8 cellular contexts compared by ENCODE assay signal in the genomic region with DNA sequence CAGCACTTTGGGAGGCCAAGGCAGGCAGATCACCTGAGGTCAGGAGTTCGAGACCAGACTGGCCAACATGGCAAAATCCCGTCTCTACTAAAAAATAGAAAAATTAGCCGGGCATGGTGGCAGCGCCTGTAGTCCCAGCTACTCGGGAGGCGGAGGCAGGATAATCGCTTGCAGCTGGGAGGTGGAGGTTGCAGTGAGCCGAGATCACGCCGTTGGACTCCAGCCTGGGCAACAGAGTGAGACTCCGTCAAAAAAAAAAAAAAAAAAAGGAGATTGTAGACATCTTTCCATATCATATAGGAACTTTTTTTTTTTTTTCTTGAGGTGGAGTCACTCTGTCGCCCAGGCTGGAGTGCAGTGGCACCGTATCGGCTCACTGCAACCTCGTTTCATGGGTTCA. TPM values are rescaled to one million over a fixed set of nuclear protein-coding genes. Genes with fewer than 3 reads are reported as not detected.
A peak's percentile ranks its signal among the peaks of the same experiment; 100 is the strongest.
DNase-seq lines count a peak whose midpoint lies in the region; ATAC-seq, FAIRE-seq and TF ChIP-seq lines count a peak whose summit lies in the region.
"Not testable (repeated sequence)": the region's sequence is repeated elsewhere in the genome, so short reads cannot be mapped to it uniquely, and the experiment has no call there.

No MANE protein-coding gene starts in this region.

- 37 to 39% methylated on average over 14 to 15 of the region's 15 CpGs for WGBS in GM23248 (ENCODE audit: low coverage in 1 of 2, low lambda C conversion rate in 2 of 2, missing lambda C conversion rate in 2 of 2), 2 experiments

- not testable (repeated sequence) for ATAC-seq in mucosa of descending colon

- not testable (repeated sequence) for TF ChIP-seq CTCF in A673 (conservative IDR thresholded peaks at IDR 0.05; ENCODE audit: low read depth, low read length); PC-9 (conservative IDR thresholded peaks at IDR 0.05); bronchial epithelial cell (IDR thresholded peaks at IDR 0.05; ENCODE audit: insufficient read depth, low read length, severe bottlenecking); foreskin fibroblast (IDR thresholded peaks at IDR 0.05; ENCODE audit: low read depth, low read length); mucosa of descending colon (IDR thresholded peaks at IDR 0.05)

- H3K27ac Mint-ChIP-seq in activated T-cell treated with anti-CD3 and anti-CD28 coated beads, Interleukin-2, amount 50 U/mL, for 24 hours, result peak overlapping the region; percentile 97

- FAIRE-seq in bronchial epithelial cell (lab: Jason Lieb, UNC), result not testable (repeated sequence)

- peaks cover 47% of the 10 kb centered on the region for H3K36me3 Mint-ChIP-seq in activated T-cell treated with anti-CD3 and anti-CD28 coated beads, Interleukin-2, amount 50 U/mL, for 24 hours (ENCODE audit: low read depth)

- H3K27ac ChIP-seq in A673 (ENCODE audit: low read depth, low read length, poor library complexity, severe bottlenecking), result not testable (repeated sequence)
- H3K27ac ChIP-seq in GM23248, result peak overlapping the region; percentile 79
- peak overlapping the region; percentile 72; the same call in 1 of the 2 replicates for H3K27ac ChIP-seq in PC-9

- not testable (repeated sequence) for H4K20me1 ChIP-seq in GM23248 (ENCODE audit: insufficient read depth); PC-9 (ENCODE audit: insufficient read depth)

- H3K9ac ChIP-seq in GM23248, result peak overlapping the region; percentile 89

- H3K9me3 ChIP-seq in A673 (ENCODE audit: low read depth, low read length, poor library complexity, severe bottlenecking); GM23248 (ENCODE audit: low read depth); PC-9 (ENCODE audit: insufficient read depth, low read depth); mucosa of descending colon: not testable (repeated sequence)

- H3K4me3 ChIP-seq in A673 (ENCODE audit: low read depth, low read length, poor library complexity, severe bottlenecking) (peak overlapping the region; percentile 100), GM23248 (peak overlapping the region; percentile 85), PC-9 (peak overlapping the region; percentile 75), bronchial epithelial cell (ENCODE audit: low read depth, low read length) (peak overlapping the region; percentile 76), foreskin fibroblast (ENCODE audit: low read depth in 1 of 2, low read length in 2 of 2) (peak overlapping the region; percentile 85 to 86), skeletal muscle cell (ENCODE audit: low read depth, low read length) (peak overlapping the region; percentile 84)
- H3K4me3 ChIP-seq in mucosa of descending colon, result not testable (repeated sequence)

- not testable (repeated sequence) for H3K9me3 Mint-ChIP-seq in activated T-cell treated with anti-CD3 and anti-CD28 coated beads, Interleukin-2, amount 50 U/mL, for 24 hours

- H3K9me2 ChIP-seq in GM23248 (ENCODE audit: insufficient read depth); PC-9 (ENCODE audit: insufficient read depth): not testable (repeated sequence)

- not testable (repeated sequence) for H3K4me1 ChIP-seq in A673 (ENCODE audit: insufficient read depth, low read length, poor library complexity, severe bottlenecking); GM23248 (ENCODE audit: insufficient read depth)
- peaks cover 15% of the 10 kb centered on the region; the same call in 1 of the 2 replicates for H3K4me1 ChIP-seq in PC-9 (replicated peaks; ENCODE audit: insufficient read depth)
- H3K4me1 ChIP-seq in mucosa of descending colon (ENCODE audit: low read depth), result peaks cover 18% of the 10 kb centered on the region

- H3K36me3 ChIP-seq in A673 (ENCODE audit: insufficient read depth, low read length, poor library complexity, severe bottlenecking); GM23248 (ENCODE audit: low read depth); PC-9 (ENCODE audit: low read depth); bronchial epithelial cell (ENCODE audit: control insufficient read depth, insufficient read depth, low read length); mucosa of descending colon (ENCODE audit: low read depth): not testable (repeated sequence)

- H2AFZ ChIP-seq in GM23248, result not testable (repeated sequence)
- H2AFZ ChIP-seq in PC-9, result peak overlapping the region; percentile 98; the same call in 1 of the 2 replicates

- H3K4me2 ChIP-seq in GM23248 (ENCODE audit: unreplicated experiment) (peak overlapping the region; percentile 72), PC-9 (peak overlapping the region; percentile 97)

- POLR2A ChIA-PET in A673 (lab: Charles Lee; ENCODE audit: low non-redundant PET); PC-9 (lab: Charles Lee; ENCODE audit: unreplicated experiment): not testable (repeated sequence)

- not testable (repeated sequence) for H3K27me3 Mint-ChIP-seq in activated T-cell treated with anti-CD3 and anti-CD28 coated beads, Interleukin-2, amount 50 U/mL, for 24 hours

- BruUV-seq in A673 (replicated peaks; lab: Mats Ljungman, UMichigan); PC-9 (replicated peaks; lab: Mats Ljungman, UMichigan): not testable (repeated sequence)

- H3F3A ChIP-seq in GM23248 (ENCODE audit: insufficient read depth), result not testable (repeated sequence)
- peaks cover 23% of the 10 kb centered on the region for H3F3A ChIP-seq in PC-9 (ENCODE audit: insufficient read depth, low read depth)

- peak overlapping the region; percentile 93 for H3K4me3 Mint-ChIP-seq in activated T-cell treated with anti-CD3 and anti-CD28 coated beads, Interleukin-2, amount 50 U/mL, for 24 hours

- H3K4me1 Mint-ChIP-seq in activated T-cell treated with anti-CD3 and anti-CD28 coated beads, Interleukin-2, amount 50 U/mL, for 24 hours (ENCODE audit: low read depth), result peaks cover 27% of the 10 kb centered on the region

- DNase-seq in A673 (ENCODE audit: low spot score); GM23248; PC-9; activated T-cell treated with anti-CD3 and anti-CD28 coated beads, Interleukin-2, amount 50 U/mL, for 24 hours; bronchial epithelial cell (ENCODE audit: low read depth); foreskin fibroblast; skeletal muscle cell (ENCODE audit: low read depth): not testable (repeated sequence)
- DNase-seq in mucosa of descending colon, result peak in 2 of 3 donors; percentile 2 to 29

- not testable (repeated sequence) for H3K27me3 ChIP-seq in A673 (replicated peaks; ENCODE audit: insufficient read depth, low read depth, low read length, poor library complexity); GM23248 (replicated peaks; ENCODE audit: insufficient read depth); PC-9 (ENCODE audit: insufficient read depth, low read depth); bronchial epithelial cell (ENCODE audit: control insufficient read depth, insufficient read depth, low read length)

- H3K79me2 ChIP-seq in GM23248 (ENCODE audit: insufficient read depth), result peaks cover 26% of the 10 kb centered on the region
- peaks cover 28% of the 10 kb centered on the region for H3K79me2 ChIP-seq in PC-9 (ENCODE audit: low read depth)

- CTCF ChIA-PET in A673 (lab: Charles Lee); PC-9 (lab: Charles Lee): not testable (repeated sequence)

- in situ Hi-C loops in GM23248 (cut with MboI), result not testable (repeated sequence)

- intact Hi-C loops in A673 (cut with micrococcal nuclease; ENCODE audit: unreplicated experiment); PC-9 (cut with micrococcal nuclease; ENCODE audit: unreplicated experiment); mucosa of descending colon (cut with DNase I, micrococcal nuclease): not testable (repeated sequence)

RNA-seq across cellular contexts. Expression of gene ZBTB42, which starts 13.8 kb away (rescaled TPM):
- 1.4 and 2.1 TPM in 2 replicates for total RNA-seq in A673 (2021)
- 2.4 and 6.2 TPM in 2 replicates for total RNA-seq in GM23248 (2014; rRNA removed; shearing (Covaris generic))
- 0.56 and 0.75 TPM in 2 replicates for polyA plus RNA-seq in GM23248 (2016; fragmentation: Nextera tagmentation; extraction: Ambion mirVana)
- total RNA-seq in PC-9 (2021), result 4.2 and 6.1 TPM in 2 replicates
- total RNA-seq in bronchial epithelial cell, result 5.2 and 5.3 TPM in 2 replicates
- total RNA-seq in mucosa of descending colon, result 10 to 100 TPM in 1 of 3 donors, 1 to 10 TPM in 2; 6.5 to 10.6 (median 7.8) TPM

RNA-seq across cellular contexts. Expression of gene AKT1, which starts 19.2 kb away (rescaled TPM):
- total RNA-seq in A673 (2021) (123 and 142 TPM in 2 replicates), PC-9 (2021) (107 and 144 TPM in 2 replicates), bronchial epithelial cell (164 and 191 TPM in 2 replicates), mucosa of descending colon (100 to 1,000 TPM; 122 to 176 (median 128) TPM)
- total RNA-seq in GM23248 (2014; rRNA removed; shearing (Covaris generic)), result 154 and 164 TPM in 2 replicates
- 16.9 and 17.9 TPM in 2 replicates for polyA plus RNA-seq in GM23248 (2016; fragmentation: Nextera tagmentation; extraction: Ambion mirVana)

RNA-seq across cellular contexts. Expression of gene CEP170B, which starts 50.4 kb away (rescaled TPM):
- total RNA-seq in A673 (2021), result 20.8 and 22.6 TPM in 2 replicates
- 23.3 and 24.5 TPM in 2 replicates for total RNA-seq in GM23248 (2014; rRNA removed; shearing (Covaris generic))
- 2.5 and 2.7 TPM in 2 replicates for polyA plus RNA-seq in GM23248 (2016; fragmentation: Nextera tagmentation; extraction: Ambion mirVana)
- total RNA-seq in PC-9 (2021), result 25.7 and 26.4 TPM in 2 replicates
- 29.0 and 41.5 TPM in 2 replicates for total RNA-seq in bronchial epithelial cell
- 10 to 100 TPM; 66.8 to 89.9 (median 69.9) TPM for total RNA-seq in mucosa of descending colon
